Comparison of ENCODE assay signal across 8 cellular contexts in genomic region chr12:94676011-94676709, GRCh38. TPM values are rescaled to one million over a fixed set of nuclear protein-coding genes. Genes with fewer than 3 reads are reported as not detected.
A peak's percentile ranks its signal among the peaks of the same experiment; 100 is the strongest.
DNase-seq lines count a peak whose midpoint lies in the region; ATAC-seq and TF ChIP-seq lines count a peak whose summit lies in the region.

No MANE protein-coding gene starts in this region.

- TF ChIP-seq POLR2A in body of pancreas (IDR thresholded peaks at IDR 0.05): peak in 1 of 3 donors; percentile 18

- no peaks in the 10 kb centered on the region for H3K9me3 ChIP-seq in body of pancreas

- 71 to 88% methylated on average over 10 of the region's 10 CpGs for WGBS in body of pancreas, 2 donors

- no peak overlapping the region for H3K4me3 ChIP-seq in body of pancreas

- intact Hi-C loops in body of pancreas (cut with DNase I): no loop called here

- peak; percentile 66 for ATAC-seq in HG03460 (IDR thresholded peaks at IDR 0.05; ENCODE audit: unreplicated experiment)
- peak; percentile 15 for ATAC-seq in body of pancreas

- no peaks in the 10 kb centered on the region for H3K36me3 ChIP-seq in body of pancreas (replicated peaks in 1 of 2; ENCODE audit: insufficient read depth in 1 of 2, low read depth in 2 of 2)

- H3K27me3 ChIP-seq in body of pancreas: no peaks in the 10 kb centered on the region

- DNase-seq in Ammon's horn (ENCODE audit: low spot score) (peak; percentile 49), GM19238 (ENCODE audit: insufficient read length, low spot score) (peak; percentile 22), body of pancreas (peak in 3 of 4 donors; percentile 22 to 76 (median 30)), pulmonary artery endothelial cell (ENCODE audit: low read depth, low spot score) (peak; percentile 72), DMS153 treated with DMSO at 0.1 percent for 48 hours (lab: John Stamatoyannopoulos, UW; ENCODE audit: unreplicated experiment) (no peak), A172 (ENCODE audit: low spot score) (no peak)
- DNase-seq in activated CD4-positive, alpha-beta T cell treated with anti-CD3 and anti-CD28 coated beads for 4 hours: no peak

- H3K27ac ChIP-seq in body of pancreas: peak overlapping the region in 2 of 4 donors; percentile 40 to 74

- no peak for TF ChIP-seq CTCF in body of pancreas (IDR thresholded peaks at IDR 0.05)

- no peaks in the 10 kb centered on the region for H3K4me1 ChIP-seq in body of pancreas

RNA-seq across cellular contexts. Expression of gene TMCC3, which starts 25.8 kb away (rescaled TPM):
- total RNA-seq in body of pancreas (1 to 10 TPM; 1.3 to 3.6 TPM), pulmonary artery endothelial cell (19.9 and 30.7 TPM in 2 replicates)
- total RNA-seq in A172 (2014; rRNA removed; shearing (Covaris generic)): 0.05 and 0.12 TPM in 2 replicates

Comparison
In these comparisons a context has a peak if more than half of its experiments do, and no peak if none do; other contexts are left out.
1. DNase-seq: peak in Ammon's horn (single experiment), GM19238 (single experiment), body of pancreas (3 of 4) and pulmonary artery endothelial cell (single experiment); none in DMS153 treated with DMSO at 0.1 percent for 48 hours (single experiment), activated CD4-positive, alpha-beta T cell treated with anti-CD3 and anti-CD28 coated beads for 4 hours (0 of 2) and A172 (single experiment).